24 cellular contexts compared by ENCODE assay signal in genomic region chr10:10032991-10033390, GRCh38.
"Had no signal": no experiment of that assay in that cellular context is flagged by ENCODE, and none has a peak within 500 bp of the region (broad histone marks: within the 10 kb centered on the region; RNA-seq: fewer than 3 reads in every experiment).

No MANE protein-coding gene starts in this region.

- FAIRE-seq: islet of Langerhans, keratinocyte had no signal

- H3K9me3 ChIP-seq: colonic mucosa, esophagus squamous epithelium, gastrocnemius medialis, left lung, lower lobe of right lung had no signal

- H3K27me3 ChIP-seq: colonic mucosa, esophagus squamous epithelium, gastrocnemius medialis, heart right ventricle, left lung had no signal

- ATAC-seq: esophagus mucosa; gastrocnemius medialis; heart right ventricle; left cardiac atrium; left lung; left ventricle myocardium superior; lower lobe of right lung; naive thymus-derived CD4-positive, alpha-beta T cell had no signal

- H3K4me3 ChIP-seq: colonic mucosa, esophagus squamous epithelium, gastrocnemius medialis, heart right ventricle, left lung, lower lobe of right lung had no signal

- H3K36me3 ChIP-seq: colonic mucosa, esophagus squamous epithelium, gastrocnemius medialis, heart right ventricle, left lung, lower lobe of right lung had no signal

- H3K27ac ChIP-seq: colonic mucosa, epithelial cell of prostate, esophagus squamous epithelium, gastrocnemius medialis, heart right ventricle, left lung, lower lobe of right lung had no signal

- DNase-seq: colonic mucosa; cortex of kidney; effector CD4-positive, alpha-beta T cell; effector memory CD4-positive, alpha-beta T cell; erythroblast; esophagus squamous epithelium; foreskin fibroblast; foreskin melanocyte; gastrocnemius medialis; glutamatergic neuron; head of caudate nucleus; heart right ventricle; hippocampal formation; left cardiac atrium; left lung; left ventricle myocardium superior; lower lobe of right lung; mesendoderm; midbrain; naive thymus-derived CD4-positive, alpha-beta T cell had no signal

- H3K4me1 ChIP-seq: colonic mucosa, esophagus squamous epithelium, gastrocnemius medialis, heart right ventricle, left lung, lower lobe of right lung had no signal
